8 cellular contexts compared by ENCODE assay signal in genomic region chr17:42566873-42567573, GRCh38. TPM values are rescaled to one million over a fixed set of nuclear protein-coding genes. Genes with fewer than 3 reads are reported as not detected.
DNase-seq lines count a peak whose midpoint lies in the region; ATAC-seq and TF ChIP-seq lines count a peak whose summit lies in the region.

A gene with protein sequence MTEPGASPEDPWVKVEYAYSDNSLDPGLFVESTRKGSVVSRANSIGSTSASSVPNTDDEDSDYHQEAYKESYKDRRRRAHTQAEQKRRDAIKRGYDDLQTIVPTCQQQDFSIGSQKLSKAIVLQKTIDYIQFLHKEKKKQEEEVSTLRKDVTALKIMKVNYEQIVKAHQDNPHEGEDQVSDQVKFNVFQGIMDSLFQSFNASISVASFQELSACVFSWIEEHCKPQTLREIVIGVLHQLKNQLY (plus strand): TSS chr17:42567100. CDS start chr17:42567125, 25 bp downstream.

- H3K4me1 Mint-ChIP-seq in activated naive CD8-positive, alpha-beta T cell treated with anti-CD3 and anti-CD28 coated beads, Interleukin-2, amount 50 U/mL, for 24 hours, result peaks cover 48% of the 10 kb centered on the region

- H3K4me3 ChIP-seq in DOHH2 (ENCODE audit: low read length) (peak within 1 kb of the TSS; percentile 97), cardiac muscle cell (peak within 1 kb of the TSS; percentile 71), trophoblast cell (ENCODE audit: low read depth, low read length) (peak within 1 kb of the TSS; percentile 88), tibial artery (peak within 1 kb of the TSS; percentile 80)

- H3K27me3 Mint-ChIP-seq in activated naive CD8-positive, alpha-beta T cell treated with anti-CD3 and anti-CD28 coated beads, Interleukin-2, amount 50 U/mL, for 24 hours, result no peaks in the 10 kb centered on the region

- peak within 1 kb of the TSS; percentile 96 for H2AK5ac ChIP-seq in trophoblast cell (ENCODE audit: low read length)

- peak within 1 kb of the TSS; percentile 62 for H3K18ac ChIP-seq in trophoblast cell (ENCODE audit: low read length)

- H3K36me3 ChIP-seq in DOHH2 (ENCODE audit: control insufficient read depth, low read length), result peaks cover 87% of the 10 kb centered on the region
- peaks cover 30% of the 10 kb centered on the region for H3K36me3 ChIP-seq in cardiac muscle cell
- peaks cover 59 to 61% of the 10 kb centered on the region in 2 experiments for H3K36me3 ChIP-seq in trophoblast cell (ENCODE audit: control insufficient read depth in 1 of 2, insufficient read depth in 2 of 2, low read length in 2 of 2)
- H3K36me3 ChIP-seq in tibial artery, result peaks cover 48 to 62% (median 57%) of the 10 kb centered on the region in 3 donors

- peak within 1 kb of the TSS; percentile 92 for H3K27ac Mint-ChIP-seq in activated naive CD8-positive, alpha-beta T cell treated with anti-CD3 and anti-CD28 coated beads, Interleukin-2, amount 50 U/mL, for 24 hours

- H4K8ac ChIP-seq in trophoblast cell (ENCODE audit: low read depth, low read length), result peak within 1 kb of the TSS; percentile 82

- ATAC-seq in HG02571 (IDR thresholded peaks at IDR 0.05; ENCODE audit: unreplicated experiment), result peak; percentile 48
- peak; percentile 73 for ATAC-seq in activated naive CD8-positive, alpha-beta T cell treated with anti-CD3 and anti-CD28 coated beads, Interleukin-2, amount 50 U/mL, for 24 hours

- H3K27ac ChIP-seq in DOHH2 (ENCODE audit: low read depth, low read length), result peak within 1 kb of the TSS; percentile 64
- peak within 1 kb of the TSS; percentile 78 for H3K27ac ChIP-seq in cardiac muscle cell
- H3K27ac ChIP-seq in trophoblast cell (ENCODE audit: low read depth, low read length), result peak within 1 kb of the TSS; percentile 57
- H3K27ac ChIP-seq in tibial artery, result peak within 1 kb of the TSS; percentile 91 to 92

- H3K9me2 ChIP-seq in DOHH2 (replicated peaks; ENCODE audit: control insufficient read depth, low read length), result no peaks in the 10 kb centered on the region

- H4K20me1 ChIP-seq in DOHH2 (ENCODE audit: control insufficient read depth, insufficient read depth, low read depth, low read length), result no peaks in the 10 kb centered on the region

- H3K4me1 ChIP-seq in DOHH2 (ENCODE audit: control insufficient read depth, low read length) (peaks cover 26% of the 10 kb centered on the region), cardiac muscle cell (ENCODE audit: low read depth) (peaks cover 12% of the 10 kb centered on the region), trophoblast cell (ENCODE audit: control insufficient read depth in 1 of 2, insufficient read depth in 2 of 2, low read length in 2 of 2) (peaks cover 13 to 14% of the 10 kb centered on the region in 2 experiments), tibial artery (peaks cover 4 to 66% (median 46%) of the 10 kb centered on the region in 4 donors)

- H2BK120ac ChIP-seq in trophoblast cell (ENCODE audit: insufficient read depth, low read length, poor library complexity), result peak within 1 kb of the TSS; percentile 57

- peak within 1 kb of the TSS; percentile 67 for H3K9ac ChIP-seq in trophoblast cell (ENCODE audit: low read length)

- no peak for TF ChIP-seq CTCF in DOHH2 (IDR thresholded peaks at IDR 0.05; ENCODE audit: low read depth, low read length, poor library complexity, severe bottlenecking)
- TF ChIP-seq CTCF in cardiac muscle cell (IDR thresholded peaks at IDR 0.05; ENCODE audit: low read depth, low read length), result no peak
- no peak for TF ChIP-seq CTCF in tibial artery (IDR thresholded peaks at IDR 0.05)

- peak within 1 kb of the TSS; percentile 92 for H4K91ac ChIP-seq in trophoblast cell (ENCODE audit: low read depth, low read length)

- H3K4me3 Mint-ChIP-seq in activated naive CD8-positive, alpha-beta T cell treated with anti-CD3 and anti-CD28 coated beads, Interleukin-2, amount 50 U/mL, for 24 hours, result peak within 1 kb of the TSS; percentile 91

- peak within 1 kb of the TSS; percentile 41 for H2AFZ ChIP-seq in trophoblast cell (ENCODE audit: insufficient read depth, low read length, poor library complexity)

- H3K14ac ChIP-seq in trophoblast cell (ENCODE audit: low read length), result peak within 1 kb of the TSS; percentile 91

- no peaks in the 10 kb centered on the region for H3K9me3 ChIP-seq in DOHH2 (ENCODE audit: control insufficient read depth, insufficient read depth, low read length)
- no peaks in the 10 kb centered on the region for H3K9me3 ChIP-seq in cardiac muscle cell (ENCODE audit: low read depth)
- H3K9me3 ChIP-seq in trophoblast cell (ENCODE audit: insufficient read depth, low read depth, low read length), result no peaks in the 10 kb centered on the region
- no peaks in the 10 kb centered on the region for H3K9me3 ChIP-seq in tibial artery

- peak within 1 kb of the TSS; percentile 99 for H3K4me2 ChIP-seq in DOHH2 (ENCODE audit: low read length)
- H3K4me2 ChIP-seq in trophoblast cell (ENCODE audit: low read length), result peak within 1 kb of the TSS; percentile 88

- H3K79me2 ChIP-seq in DOHH2 (ENCODE audit: control insufficient read depth, low read length), result peaks cover 66% of the 10 kb centered on the region
- peaks cover 12% of the 10 kb centered on the region for H3K79me2 ChIP-seq in trophoblast cell (ENCODE audit: control insufficient read depth, insufficient read depth, low read length, poor library complexity)

- no peaks in the 10 kb centered on the region for H3K27me3 ChIP-seq in DOHH2 (ENCODE audit: control insufficient read depth, low read length)
- no peaks in the 10 kb centered on the region for H3K27me3 ChIP-seq in cardiac muscle cell
- H3K27me3 ChIP-seq in trophoblast cell (ENCODE audit: insufficient read depth, low read length), result no peaks in the 10 kb centered on the region
- no peaks in the 10 kb centered on the region for H3K27me3 ChIP-seq in tibial artery

- no CpG with 5 or more reads among the region's 72 CpGs for WGBS in trophoblast cell (ENCODE audit: extremely low coverage, insufficient coverage, insufficient read length)

- peaks cover 46% of the 10 kb centered on the region for H3K36me3 Mint-ChIP-seq in activated naive CD8-positive, alpha-beta T cell treated with anti-CD3 and anti-CD28 coated beads, Interleukin-2, amount 50 U/mL, for 24 hours (ENCODE audit: low read depth)

- H4K12ac ChIP-seq in trophoblast cell (ENCODE audit: low read depth, low read length), result peak within 1 kb of the TSS; percentile 96

- peaks cover 11% of the 10 kb centered on the region for H3K79me1 ChIP-seq in trophoblast cell (ENCODE audit: low read length)

- intact Hi-C loops in tibial artery (cut with DNase I; ENCODE audit: low total_unique reads), result no loop called here

- no peak within 1 kb of the TSS for H3K23ac ChIP-seq in trophoblast cell (ENCODE audit: low read length)

- peak within 1 kb of the TSS; percentile 93 for H3K4ac ChIP-seq in trophoblast cell (ENCODE audit: low read depth, low read length)

- DNase-seq in NCI-H1436 (lab: John Stamatoyannopoulos, UW) (peak; percentile 95), T follicular helper cell (ENCODE audit: low read depth) (peak; percentile 87), cardiac muscle cell (ENCODE audit: low read depth in 1 of 2, low spot score in 1 of 2) (peak; percentile 94 to 96), trophoblast cell (peak; percentile 93 to 97), tibial artery (peak; percentile 92 to 97)
- DNase-seq in activated naive CD8-positive, alpha-beta T cell treated with anti-CD3 and anti-CD28 coated beads, Interleukin-2, amount 50 U/mL, for 24 hours, result peak; percentile 95

- H3K9me3 Mint-ChIP-seq in activated naive CD8-positive, alpha-beta T cell treated with anti-CD3 and anti-CD28 coated beads, Interleukin-2, amount 50 U/mL, for 24 hours, result no peaks in the 10 kb centered on the region

- H2BK12ac ChIP-seq in trophoblast cell (ENCODE audit: low read length), result peak within 1 kb of the TSS; percentile 42

- peaks cover 4% of the 10 kb centered on the region for H3F3A ChIP-seq in DOHH2 (ENCODE audit: control insufficient read depth, insufficient read depth)

- peak within 1 kb of the TSS; percentile 42 for H2BK5ac ChIP-seq in trophoblast cell (ENCODE audit: low read depth, low read length, poor library complexity)

RNA-seq across cellular contexts. Expression of the gene that starts here (rescaled TPM):
- total RNA-seq in cardiac muscle cell, result 22.4 and 28.1 TPM in 2 replicates
- 37.1 and 47.3 TPM in 2 replicates for polyA plus RNA-seq in cardiac muscle cell
- polyA plus RNA-seq in trophoblast cell (2013), result 37.8 and 38.0 TPM in 2 replicates

Comparison
In these comparisons a context has a peak if more than half of its experiments do, and no peak if none do; other contexts are left out.
1. Peak in every context shown above with its lines: DNase-seq, ATAC-seq, H3K4me3 ChIP-seq and H3K27ac ChIP-seq.